8 cellular contexts compared by ENCODE assay signal in genomic region chr3:169945313-169945712, GRCh38. TPM values are rescaled to one million over a fixed set of nuclear protein-coding genes. Genes with fewer than 3 reads are reported as not detected.
DNase-seq lines count a peak whose midpoint lies in the region; ATAC-seq and TF ChIP-seq lines count a peak whose summit lies in the region.

No MANE protein-coding gene starts in this region.

- DNase-seq in GM12865 (ENCODE audit: low read depth) (peak; percentile 97), spleen (peak; percentile 89), A172 (ENCODE audit: low spot score) (no peak), HK-2 (ENCODE audit: unreplicated experiment) (no peak), NCI-H526 (lab: John Stamatoyannopoulos, UW) (no peak)
- peak; percentile 84 for DNase-seq in activated naive CD4-positive, alpha-beta T cell treated with anti-CD3 and anti-CD28 coated beads for 36 hours

- intact Hi-C loops in activated naive CD4-positive, alpha-beta T cell treated with anti-CD3 and anti-CD28 coated beads for 36 hours (cut with micrococcal nuclease), result loop anchor here (1.0 to 5.0 kb wide), 7 partner anchors 9 to 187 kb away; partner anchors contain the start of genes LRRC34, LRRIQ4 and SEC62
- intact Hi-C loops in spleen (cut with DNase I; ENCODE audit: low total_unique reads), result no loop called here

- CTCF ChIA-PET in activated naive CD4-positive, alpha-beta T cell treated with anti-CD3 and anti-CD28 coated beads for 36 hours (lab: Charles Lee), result interaction anchor here (1.2 to 1.6 kb wide), 2 partner anchors 20 to 22 kb away, joined by 3 to 7 read pairs; no protein-coding TSS in a partner anchor

- H3K27ac ChIP-seq in spleen, result peak overlapping the region; percentile 58 to 89 (median 80)

- peaks cover 6 to 77% (median 31%) of the 10 kb centered on the region in 6 donors for H3K4me1 ChIP-seq in spleen

- peak; percentile 82 for ATAC-seq in GM21367 (IDR thresholded peaks at IDR 0.05; ENCODE audit: unreplicated experiment)
- peak; percentile 80 for ATAC-seq in HG03558 (IDR thresholded peaks at IDR 0.05; ENCODE audit: extremely low read depth, unreplicated experiment)

- no peaks in the 10 kb centered on the region for H3K9me3 Mint-ChIP-seq in activated naive CD4-positive, alpha-beta T cell treated with anti-CD3 and anti-CD28 coated beads for 36 hours

- H3K27ac Mint-ChIP-seq in activated naive CD4-positive, alpha-beta T cell treated with anti-CD3 and anti-CD28 coated beads for 36 hours, result peak overlapping the region; percentile 78

- no peaks in the 10 kb centered on the region for H3K36me3 ChIP-seq in spleen

- TF ChIP-seq POLR2A in spleen (IDR thresholded peaks at IDR 0.05), result no peak

- no peaks in the 10 kb centered on the region for H3K9me3 ChIP-seq in spleen

- WGBS in spleen, 5 donors, result 5 to 9% (median 6%) methylated on average over 7 of the region's 7 CpGs

- H3K27me3 ChIP-seq in spleen (replicated peaks in 1 of 7), result no peaks in the 10 kb centered on the region

- peak overlapping the region; percentile 33 for H3K4me3 ChIP-seq in GM12865 (ENCODE audit: low read depth, low read length)
- peak overlapping the region in 1 of 8 donors; percentile 17 for H3K4me3 ChIP-seq in spleen

- H3K27me3 Mint-ChIP-seq in activated naive CD4-positive, alpha-beta T cell treated with anti-CD3 and anti-CD28 coated beads for 36 hours (ENCODE audit: low read depth), result no peaks in the 10 kb centered on the region

- H3K4me3 Mint-ChIP-seq in activated naive CD4-positive, alpha-beta T cell treated with anti-CD3 and anti-CD28 coated beads for 36 hours, result peak overlapping the region; percentile 30

- H3K36me3 Mint-ChIP-seq in activated naive CD4-positive, alpha-beta T cell treated with anti-CD3 and anti-CD28 coated beads for 36 hours (ENCODE audit: low read depth), result no peaks in the 10 kb centered on the region

- no peak for TF ChIP-seq CTCF in GM12865 (IDR thresholded peaks at IDR 0.05; ENCODE audit: insufficient read depth, low read depth, low read length, missing control alignments)
- TF ChIP-seq CTCF in spleen (IDR thresholded peaks at IDR 0.05 in 8 of 11, conservative IDR thresholded peaks at IDR 0.05 in 3 of 11), result peak in 3 of 11 experiments; percentile 15 to 26 (median 17)

- peaks cover 37% of the 10 kb centered on the region for H3K4me1 Mint-ChIP-seq in activated naive CD4-positive, alpha-beta T cell treated with anti-CD3 and anti-CD28 coated beads for 36 hours (ENCODE audit: low read depth)

RNA-seq across cellular contexts. Expression of gene SEC62, which starts 21.3 kb away (rescaled TPM):
- total RNA-seq in activated naive CD4-positive, alpha-beta T cell treated with anti-CD3 and anti-CD28 coated beads for 36 hours, result 10 to 100 TPM; 60.0 to 73.3 TPM
- total RNA-seq in spleen, result 100 to 1,000 TPM in 4 of 7 donors, 10 to 100 TPM in 3; 56.8 to 178 (median 132) TPM
- 100 to 1,000 TPM in 1 of 3 donors, 10 to 100 TPM in 2; 32.8 to 117 (median 68.1) TPM for polyA plus RNA-seq in spleen
- 34.8 and 37.2 TPM in 2 replicates for total RNA-seq in A172 (2014; rRNA removed; shearing (Covaris generic))

RNA-seq across cellular contexts. Expression of gene SAMD7, which starts 33.9 kb away (rescaled TPM):
- total RNA-seq in activated naive CD4-positive, alpha-beta T cell treated with anti-CD3 and anti-CD28 coated beads for 36 hours, result not detected
- total RNA-seq in spleen, result not detected
- polyA plus RNA-seq in spleen, result under 1 TPM; 0.03 to 0.08 (median 0.04) TPM
- not detected in 2 replicates for total RNA-seq in A172 (2014; rRNA removed; shearing (Covaris generic))

Comparison
In these comparisons a context has a peak if more than half of its experiments do, and no peak if none do; other contexts are left out.
1. DNase-seq: peak in GM12865 (single experiment), activated naive CD4-positive, alpha-beta T cell treated with anti-CD3 and anti-CD28 coated beads for 36 hours (single experiment) and spleen (single experiment); none in A172 (single experiment), HK-2 (single experiment) and NCI-H526 (0 of 2).